ENCODE assay signal across 10 cellular contexts in genomic region chr14:91308337-91308736, GRCh38.
"Had no signal": no experiment of that assay in that cellular context is flagged by ENCODE, and none has a peak within 500 bp of the region (broad histone marks: within the 10 kb centered on the region; RNA-seq: fewer than 3 reads in every experiment).

No MANE protein-coding gene starts in this region.

- H3K27ac ChIP-seq: tibial artery, uterus had no signal

- H3K9me3 ChIP-seq: tibial artery, uterus had no signal

- DNase-seq: caudate nucleus; cortex of kidney; effector memory CD4-positive, alpha-beta T cell; erythroblast; hippocampal formation; retina; stimulated activated CD4-positive, alpha-beta T cell treated with anti-CD3 and anti-CD28 coated beads, Interleukin-15, amount 100 ng/mL, for 24 hours; stimulated activated CD4-positive, alpha-beta T cell treated with anti-CD3 and anti-CD28 coated beads, Interleukin-4, amount 100 ng/mL, for 24 hours; tibial artery; uterus had no signal

- H3K27me3 ChIP-seq: uterus had no signal
